In genomic region chr6:126252154-126252553, GRCh38 we compare ENCODE assay signal across 1 cellular context.
TF ChIP-seq lines count a peak whose summit lies in the region.

No MANE protein-coding gene starts in this region.

TF ChIP-seq in WTC11, 78 proteins besides CTCF, POLR2A, EP300 and RAD21 (continued from another document):
- TF ChIP-seq PRDM15 (CRISPR knock-in tag; IDR thresholded peaks at IDR 0.05) (no peak), ZNF263 (CRISPR knock-in tag; IDR thresholded peaks at IDR 0.05; ENCODE audit: low read depth) (no peak), ZBTB21 (CRISPR knock-in tag; IDR thresholded peaks at IDR 0.05; ENCODE audit: borderline replicate concordance) (no peak), ZNF512 (CRISPR knock-in tag; IDR thresholded peaks at IDR 0.05; ENCODE audit: borderline replicate concordance) (no peak), E2F5 (CRISPR knock-in tag; IDR thresholded peaks at IDR 0.05) (no peak)
